ENCODE assay signal across 18 cellular contexts in the genomic region with DNA sequence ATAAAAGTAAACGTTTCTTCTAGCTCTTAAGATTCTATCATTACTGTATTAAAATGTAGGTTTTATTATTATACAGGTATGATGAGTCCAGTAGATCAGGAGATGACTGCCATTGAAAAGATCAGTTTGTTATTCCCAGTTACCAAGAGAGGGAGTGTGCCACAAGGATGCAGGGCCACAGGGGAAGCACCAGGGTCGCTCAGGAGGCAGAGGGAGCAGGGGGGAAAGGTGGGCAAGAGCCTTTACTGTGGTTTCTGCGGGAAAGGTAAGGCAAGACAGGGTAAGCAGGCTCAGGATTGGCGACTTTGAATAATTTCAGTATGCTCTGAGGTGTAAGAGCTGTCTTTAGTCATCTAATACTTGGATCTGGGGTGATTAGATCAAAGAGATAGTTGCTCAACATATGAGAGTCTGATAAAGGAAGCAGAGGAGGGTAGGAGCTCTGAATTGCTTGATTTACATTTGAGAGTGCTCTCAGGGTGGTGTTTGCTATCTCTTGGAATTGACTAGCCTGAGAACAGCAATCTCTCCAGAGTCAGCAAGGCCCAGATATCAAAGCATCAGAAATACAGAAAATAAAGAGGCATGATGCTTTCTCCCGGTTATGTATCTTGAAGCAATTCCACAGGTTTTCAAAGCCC.
A peak's percentile ranks its signal among the peaks of the same experiment; 100 is the strongest.
DNase-seq lines count a peak whose midpoint lies in the region; ATAC-seq, FAIRE-seq and TF ChIP-seq lines count a peak whose summit lies in the region.
"Had no signal": no experiment of that assay in that cellular context is flagged by ENCODE, and none has a peak within 500 bp of the region (broad histone marks: within the 10 kb centered on the region; RNA-seq: fewer than 3 reads in every experiment).

No MANE protein-coding gene starts in this region.

- H4K91ac ChIP-seq in neuronal stem cell (ENCODE audit: low read depth, low read length, poor library complexity), result no peak overlapping the region

- no peaks in the 10 kb centered on the region for H3K9me2 ChIP-seq in MM.1S (replicated peaks; ENCODE audit: insufficient read depth, low read length)

- FAIRE-seq in small intestine (lab: Jason Lieb, UNC), result no peak
- FAIRE-seq: GM12878, GM18507, HepG2, HTR-8/SVneo had no signal

- no peak overlapping the region for H3K18ac ChIP-seq in neuronal stem cell (ENCODE audit: low read length)

- no peaks in the 10 kb centered on the region for H3F3A ChIP-seq in MM.1S (ENCODE audit: insufficient read depth, low read length)

- peaks cover 4% of the 10 kb centered on the region for H3K9me3 ChIP-seq in KOPT-K1 (ENCODE audit: insufficient read depth, low read length, poor library complexity, severe bottlenecking)
- no peaks in the 10 kb centered on the region for H3K9me3 ChIP-seq in iPS-20b (ENCODE audit: insufficient read depth, low read depth, low read length)
- no peaks in the 10 kb centered on the region for H3K9me3 ChIP-seq in neuronal stem cell (replicated peaks in 1 of 2; ENCODE audit: control insufficient read depth in 2 of 2, insufficient read depth in 1 of 2, low read depth in 1 of 2, low read length in 2 of 2)
- no peaks in the 10 kb centered on the region for H3K9me3 ChIP-seq in MM.1S (replicated peaks; ENCODE audit: insufficient read depth, low read length)
- no peaks in the 10 kb centered on the region for H3K9me3 ChIP-seq in small intestine (ENCODE audit: control insufficient read depth, low read depth)
- H3K9me3 ChIP-seq: BLaER1, Caco-2 had no signal

- H3K4ac ChIP-seq in neuronal stem cell (ENCODE audit: low read length), result peak overlapping the region; percentile 66

- no peaks in the 10 kb centered on the region for H4K20me1 ChIP-seq in MM.1S (ENCODE audit: insufficient read depth, low read length)
- H4K20me1 ChIP-seq: BLaER1 had no signal

- no peaks in the 10 kb centered on the region for H3K79me1 ChIP-seq in neuronal stem cell (ENCODE audit: low read depth, low read length)

- no peak overlapping the region for H2AFZ ChIP-seq in neuronal stem cell (ENCODE audit: low read length)
- H2AFZ ChIP-seq in MM.1S (ENCODE audit: low read length), result no peak overlapping the region

- no peak for TF ChIP-seq CTCF in MM.1S (IDR thresholded peaks at IDR 0.05; ENCODE audit: low read length)

- no peak for ATAC-seq in GM18519 (IDR thresholded peaks at IDR 0.05; ENCODE audit: low FRiP score, unreplicated experiment)
- ATAC-seq: GM12878, HCT116, HepG2 had no signal

- no peak overlapping the region for H2BK5ac ChIP-seq in neuronal stem cell (ENCODE audit: low read length)

- H3K36me3 ChIP-seq in KOPT-K1 (ENCODE audit: insufficient read depth, low read length) (peaks cover 71% of the 10 kb centered on the region), iPS-20b (ENCODE audit: insufficient read depth, low read depth, low read length) (no peaks in the 10 kb centered on the region), neuronal stem cell (replicated peaks in 1 of 2; ENCODE audit: control insufficient read depth in 2 of 2, insufficient read depth in 2 of 2, low read length in 2 of 2) (no peaks in the 10 kb centered on the region), MM.1S (replicated peaks; ENCODE audit: insufficient read depth, low read length) (no peaks in the 10 kb centered on the region), small intestine (ENCODE audit: control insufficient read depth in 2 of 2, insufficient read depth in 2 of 2, low read length in 2 of 2) (no peaks in the 10 kb centered on the region)
- H3K36me3 ChIP-seq: BLaER1 had no signal

- H3K23ac ChIP-seq in neuronal stem cell (ENCODE audit: low read depth, low read length, poor library complexity), result no peak overlapping the region

- H3K79me2 ChIP-seq in MM.1S (ENCODE audit: low read length), result no peaks in the 10 kb centered on the region

- DNase-seq in ELF-1 (ENCODE audit: low read depth, low spot score), result peak; percentile 1
- no peak for DNase-seq in neuronal stem cell (ENCODE audit: low spot score)
- DNase-seq in MM.1S, result no peak
- DNase-seq in small intestine, result no peak
- DNase-seq: 8988T; AML-193; Caco-2; CD8-positive, alpha-beta memory T cell; GOT3 had no signal

- H2BK120ac ChIP-seq in neuronal stem cell (ENCODE audit: low read depth, low read length), result no peak overlapping the region

- WGBS in neuronal stem cell (ENCODE audit: extremely low coverage in 2 of 2, insufficient read length in 2 of 2, insufficient replicate concordance in 1 of 2), 2 donors, result no CpG with 5 or more reads among the region's 5 CpGs
- 48 to 56% (median 51%) methylated on average over 5 of the region's 5 CpGs for WGBS in small intestine, 3 donors

- H3K4me1 ChIP-seq in iPS-20b (ENCODE audit: insufficient read depth, low read length) (peaks cover 10% of the 10 kb centered on the region), neuronal stem cell (ENCODE audit: control insufficient read depth in 2 of 2, insufficient read depth in 1 of 2, low read depth in 1 of 2, low read length in 2 of 2) (no peaks in the 10 kb centered on the region), MM.1S (ENCODE audit: low read length) (no peaks in the 10 kb centered on the region), small intestine (ENCODE audit: control insufficient read depth in 2 of 2, insufficient read depth in 1 of 2, low read depth in 1 of 2, low read length in 1 of 2) (no peaks in the 10 kb centered on the region)
- H3K4me1 ChIP-seq: BLaER1, Caco-2 had no signal

- H4K8ac ChIP-seq in neuronal stem cell (ENCODE audit: low read depth, low read length), result no peak overlapping the region

- no peaks in the 10 kb centered on the region for H3K27me3 ChIP-seq in iPS-20b (ENCODE audit: insufficient read depth, low read length)
- H3K27me3 ChIP-seq in neuronal stem cell (ENCODE audit: control insufficient read depth in 3 of 3, insufficient read depth in 3 of 3, low read depth in 1 of 3, low read length in 3 of 3), result no peaks in the 10 kb centered on the region
- H3K27me3 ChIP-seq in MM.1S (replicated peaks; ENCODE audit: insufficient read depth, low read length), result no peaks in the 10 kb centered on the region
- H3K27me3 ChIP-seq in small intestine (ENCODE audit: control insufficient read depth in 2 of 2, insufficient read depth in 2 of 2, low read length in 2 of 2), result no peaks in the 10 kb centered on the region
- H3K27me3 ChIP-seq: BLaER1 had no signal

- H2AK5ac ChIP-seq in neuronal stem cell (ENCODE audit: low read depth, low read length), result no peak overlapping the region

- H3K4me2 ChIP-seq in neuronal stem cell (ENCODE audit: insufficient read depth, low read length, poor library complexity, severe bottlenecking) (no peak overlapping the region), MM.1S (ENCODE audit: low read depth, low read length) (no peak overlapping the region)
- H3K4me2 ChIP-seq: BLaER1 had no signal

- H3K27ac ChIP-seq in KOPT-K1 (ENCODE audit: low read depth, low read length, poor library complexity, severe bottlenecking) (peak overlapping the region; percentile 38), iPS-20b (ENCODE audit: low read length) (no peak overlapping the region), neuronal stem cell (replicated peaks; ENCODE audit: low read length) (no peak overlapping the region), MM.1S (ENCODE audit: low read length) (no peak overlapping the region), small intestine (ENCODE audit: low read depth in 1 of 2, low read length in 1 of 2) (no peak overlapping the region)
- H3K27ac ChIP-seq: BLaER1 had no signal

- H3K14ac ChIP-seq in neuronal stem cell (ENCODE audit: low read length), result no peak overlapping the region

- H3K9ac ChIP-seq in iPS-20b (ENCODE audit: low read depth, low read length) (0 out of 2 replicates have a peak overlapping the region, but pooled peaks have one; percentile 26), neuronal stem cell (ENCODE audit: low read depth, low read length, poor library complexity) (no peak overlapping the region), MM.1S (ENCODE audit: low read length) (no peak overlapping the region)
- H3K9ac ChIP-seq: BLaER1 had no signal

- H2BK15ac ChIP-seq in neuronal stem cell (ENCODE audit: low read length), result no peak overlapping the region

- no peak overlapping the region for H2BK12ac ChIP-seq in neuronal stem cell (ENCODE audit: low read length)

- H3K4me3 ChIP-seq in iPS-20b (ENCODE audit: low read length) (no peak overlapping the region; the same call in 1 of the 2 replicates), neuronal stem cell (ENCODE audit: low read length in 2 of 2) (no peak overlapping the region), MM.1S (ENCODE audit: low read length) (no peak overlapping the region), small intestine (ENCODE audit: low read depth in 1 of 2, low read length in 2 of 2) (no peak overlapping the region)
- H3K4me3 ChIP-seq: BLaER1, GM12878 had no signal
